8 cellular contexts compared by ENCODE assay signal in the genomic region with DNA sequence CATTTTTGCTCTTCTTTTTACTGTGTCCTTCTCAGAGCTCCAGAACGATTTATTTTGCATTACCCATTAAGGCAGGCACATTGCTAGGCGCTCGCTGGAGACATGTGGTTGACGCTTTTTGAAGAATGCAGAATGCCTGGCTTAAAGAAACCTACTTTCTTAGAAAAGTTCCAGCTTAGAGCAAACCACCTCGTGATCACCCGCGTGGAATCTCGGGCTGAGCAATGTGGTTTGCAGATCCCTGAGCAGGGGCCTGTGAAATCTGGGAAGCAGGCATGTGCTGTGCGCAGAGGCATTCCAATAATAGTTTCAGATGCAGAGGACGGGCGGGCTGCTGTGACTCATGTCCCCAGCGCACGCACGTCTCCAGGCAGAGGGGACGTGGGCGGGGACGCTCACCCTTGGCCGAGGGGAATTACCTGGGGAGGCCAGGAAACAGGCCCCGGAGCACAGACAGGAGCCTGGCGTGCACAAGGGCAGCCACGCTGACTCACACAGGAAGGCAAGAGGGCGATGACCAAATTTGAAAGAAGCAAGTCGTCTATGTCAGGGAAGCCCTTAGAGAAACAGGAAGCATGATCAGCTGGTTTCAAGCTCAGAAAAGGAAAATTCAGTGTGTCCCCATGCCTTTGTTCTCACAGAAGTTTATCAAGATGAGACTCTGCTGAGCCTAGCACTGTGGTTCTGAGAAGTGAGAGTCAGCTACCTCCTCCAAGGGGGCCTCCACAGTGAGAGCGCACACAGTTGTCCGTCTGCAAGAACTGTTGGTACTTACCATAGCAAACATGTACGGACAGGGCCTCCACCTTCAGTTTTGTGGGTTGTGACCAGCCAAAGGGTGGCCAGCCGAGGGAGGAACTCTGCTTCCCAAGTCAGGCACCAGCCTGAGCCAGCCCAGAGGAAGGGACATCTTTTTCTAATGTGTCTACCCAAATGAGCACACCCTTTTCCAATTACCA.
A peak's percentile ranks its signal among the peaks of the same experiment; 100 is the strongest.
DNase-seq lines count a peak whose midpoint lies in the region; FAIRE-seq and TF ChIP-seq lines count a peak whose summit lies in the region.

No MANE protein-coding gene starts in this region.

- H3K27me3 ChIP-seq in duodenal mucosa (ENCODE audit: control insufficient read depth in 1 of 2, insufficient read depth in 2 of 2, low read length in 2 of 2) (no peaks in the 10 kb centered on the region), WERI-Rb-1 (ENCODE audit: insufficient read depth, low read depth, severe bottlenecking) (no peaks in the 10 kb centered on the region)

- FAIRE-seq in H54 (lab: Jason Lieb, UNC) = no peak

- H3K9me3 Mint-ChIP-seq in activated CD4-positive, alpha-beta memory T cell treated with anti-CD3 and anti-CD28 coated beads, Interleukin-2, amount 10 ng/mL, durations not matched to agents 7 days and 5 days = no peaks in the 10 kb centered on the region

- no peak for TF ChIP-seq POLR2A in H54 (IDR thresholded peaks at IDR 0.05; ENCODE audit: low read depth, low read length)

- peaks cover 39% of the 10 kb centered on the region for H3K4me1 Mint-ChIP-seq in activated CD4-positive, alpha-beta memory T cell treated with anti-CD3 and anti-CD28 coated beads, Interleukin-2, amount 10 ng/mL, durations not matched to agents 7 days and 5 days

- no peaks in the 10 kb centered on the region for H3K36me3 ChIP-seq in duodenal mucosa (ENCODE audit: control insufficient read depth in 1 of 2, insufficient read depth in 2 of 2, low read length in 2 of 2)
- H3K36me3 ChIP-seq in WERI-Rb-1 = no peaks in the 10 kb centered on the region

- TF ChIP-seq CTCF in WERI-Rb-1 (IDR thresholded peaks at IDR 0.05; ENCODE audit: low read depth, low read length) = no peak

- CTCF ChIA-PET in activated CD4-positive, alpha-beta memory T cell treated with anti-CD3 and anti-CD28 coated beads, Interleukin-2, amount 10 ng/mL, durations not matched to agents 7 days and 5 days (lab: Charles Lee) = interaction anchor here (0.8 to 3.3 kb wide), 5 partner anchors 9 to 154 kb away, joined by 3 to 18 read pairs (median 4); no protein-coding TSS in a partner anchor

- H3K9me3 ChIP-seq in duodenal mucosa (ENCODE audit: control insufficient read depth in 1 of 2, low read length in 2 of 2) (no peaks in the 10 kb centered on the region), WERI-Rb-1 (ENCODE audit: severe bottlenecking) (no peaks in the 10 kb centered on the region)

- POLR2A ChIA-PET in activated CD4-positive, alpha-beta memory T cell treated with anti-CD3 and anti-CD28 coated beads, Interleukin-2, amount 10 ng/mL, durations not matched to agents 7 days and 5 days (lab: Charles Lee) = interaction anchor here (0.6 to 2.5 kb wide), 9 partner anchors 9 to 471 kb away, joined by 3 to 8 read pairs (median 4); partner anchors contain the start of gene PIK3R1

- H3K4me3 Mint-ChIP-seq in activated CD4-positive, alpha-beta memory T cell treated with anti-CD3 and anti-CD28 coated beads, Interleukin-2, amount 10 ng/mL, durations not matched to agents 7 days and 5 days = peak overlapping the region; percentile 49

- H3K36me3 Mint-ChIP-seq in activated CD4-positive, alpha-beta memory T cell treated with anti-CD3 and anti-CD28 coated beads, Interleukin-2, amount 10 ng/mL, durations not matched to agents 7 days and 5 days (ENCODE audit: low read depth) = no peaks in the 10 kb centered on the region

- H3K4me1 ChIP-seq in duodenal mucosa (ENCODE audit: control insufficient read depth in 1 of 2, insufficient read depth in 2 of 2, low read length in 2 of 2) = peaks cover 12 to 24% of the 10 kb centered on the region in 2 donors

- H3K4me3 ChIP-seq in duodenal mucosa (ENCODE audit: low read depth in 1 of 2, low read length in 2 of 2) = peak overlapping the region; percentile 9 to 18
- no peak overlapping the region for H3K4me3 ChIP-seq in WERI-Rb-1 (ENCODE audit: low read depth, low read length)

- DNase-seq in EH (ENCODE audit: low read depth) = peak; percentile 99
- DNase-seq in H54 (ENCODE audit: insufficient read length, low spot score) = peak; percentile 67
- peak; percentile 90 for DNase-seq in LHCN-M2 (ENCODE audit: low read depth)
- DNase-seq in activated CD4-positive, alpha-beta memory T cell treated with anti-CD3 and anti-CD28 coated beads, Interleukin-2, amount 10 ng/mL, durations not matched to agents 7 days and 5 days = peak; percentile 91
- peak; percentile 94 for DNase-seq in mesenteric fat pad (ENCODE audit: low spot score)
- peak; percentile 89 to 96 for DNase-seq in stimulated activated CD8-positive, alpha-beta memory T cell treated with anti-CD3 and anti-CD28 coated beads, Interleukin-15, amount 100 ng/mL, for 4 hours (ENCODE audit: low read depth in 2 of 2)
- no peak for DNase-seq in WERI-Rb-1

- H3K27ac ChIP-seq in duodenal mucosa (ENCODE audit: low read depth, low read length) = peak overlapping the region; percentile 63
- H3K27ac ChIP-seq in WERI-Rb-1 = no peak overlapping the region

- peak overlapping the region; percentile 20 to 39 for H3K9ac ChIP-seq in duodenal mucosa (ENCODE audit: low read depth in 1 of 2, low read length in 2 of 2)

- peaks cover 35% of the 10 kb centered on the region for H3K27me3 Mint-ChIP-seq in activated CD4-positive, alpha-beta memory T cell treated with anti-CD3 and anti-CD28 coated beads, Interleukin-2, amount 10 ng/mL, durations not matched to agents 7 days and 5 days

- H3K27ac Mint-ChIP-seq in activated CD4-positive, alpha-beta memory T cell treated with anti-CD3 and anti-CD28 coated beads, Interleukin-2, amount 10 ng/mL, durations not matched to agents 7 days and 5 days = peak overlapping the region; percentile 83
